8 cellular contexts compared by ENCODE assay signal in genomic region chr12:122871851-122872785, GRCh38. TPM values are rescaled to one million over a fixed set of nuclear protein-coding genes. Genes with fewer than 3 reads are reported as not detected.
A peak's percentile ranks its signal among the peaks of the same experiment; 100 is the strongest.
DNase-seq lines count a peak whose midpoint lies in the region; ATAC-seq and TF ChIP-seq lines count a peak whose summit lies in the region.

No MANE protein-coding gene starts in this region.

- H3K36me3 ChIP-seq in fibroblast of lung (ENCODE audit: control insufficient read depth, insufficient read depth, low read length) (peaks cover 16% of the 10 kb centered on the region), thoracic aorta (peaks cover 16% of the 10 kb centered on the region)
- peaks cover 14 to 35% (median 21%) of the 10 kb centered on the region in 3 experiments for H3K36me3 ChIP-seq in naive thymus-derived CD4-positive, alpha-beta T cell (ENCODE audit: control insufficient read depth in 2 of 3, insufficient read depth in 3 of 3, low read length in 3 of 3)

- H3K36me3 Mint-ChIP-seq in naive thymus-derived CD4-positive, alpha-beta T cell: peaks cover 3 to 34% (median 14%) of the 10 kb centered on the region in 5 donors

- H3K9ac ChIP-seq in fibroblast of lung (ENCODE audit: insufficient read depth, low read length): peak overlapping the region; percentile 55

- peak; percentile 75 for DNase-seq in activated naive CD4-positive, alpha-beta T cell treated with Interleukin-2 at 50 U/mL for 16 hours
- no peak for DNase-seq in activated naive CD4-positive, alpha-beta T cell (lab: John Stamatoyannopoulos, UW)
- peak; percentile 78 for DNase-seq in NCI-H2227 (lab: John Stamatoyannopoulos, UW; ENCODE audit: unreplicated experiment)
- DNase-seq in activated T-cell treated with anti-CD3 and anti-CD28 coated beads for 24 hours (ENCODE audit: low read depth): peak; percentile 48
- DNase-seq in fibroblast of lung (ENCODE audit: low read depth in 2 of 2): peak; percentile 76 to 86
- DNase-seq in naive thymus-derived CD4-positive, alpha-beta T cell: peak in 5 of 9 donors; percentile 40 to 71 (median 43)
- DNase-seq in thoracic aorta (ENCODE audit: low spot score): no peak

- peak overlapping the region; percentile 4 for H2AFZ ChIP-seq in fibroblast of lung (ENCODE audit: low read length)

- H3K9me3 ChIP-seq in fibroblast of lung (ENCODE audit: control insufficient read depth, insufficient read depth, low read depth, low read length) (no peaks in the 10 kb centered on the region), thoracic aorta (no peaks in the 10 kb centered on the region)
- H3K9me3 ChIP-seq in naive thymus-derived CD4-positive, alpha-beta T cell (ENCODE audit: control insufficient read depth in 2 of 3, low read length in 3 of 3): no peaks in the 10 kb centered on the region

- ATAC-seq in naive thymus-derived CD4-positive, alpha-beta T cell: peak; percentile 61
- ATAC-seq in thoracic aorta (ENCODE audit: insufficient number of reproducible peaks, low FRiP score, low read depth) (peak; percentile 65), HG03571 (IDR thresholded peaks at IDR 0.05; ENCODE audit: unreplicated experiment) (no peak)

- no peaks in the 10 kb centered on the region for H4K20me1 ChIP-seq in fibroblast of lung (ENCODE audit: control insufficient read depth, extremely low read depth, insufficient read depth, low read length)

- peaks cover 55% of the 10 kb centered on the region for H3K79me2 ChIP-seq in fibroblast of lung (ENCODE audit: control insufficient read depth, insufficient read depth, low read length)

- H3K27ac Mint-ChIP-seq in naive thymus-derived CD4-positive, alpha-beta T cell: peak overlapping the region; percentile 78 to 97 (median 87)

- peak overlapping the region; percentile 94 for H3K4me2 ChIP-seq in fibroblast of lung (ENCODE audit: extremely low read depth, insufficient read depth, low read length)

- H3K27me3 ChIP-seq in fibroblast of lung (ENCODE audit: control insufficient read depth, insufficient read depth, low read length) (no peaks in the 10 kb centered on the region), thoracic aorta (replicated peaks; ENCODE audit: insufficient read depth) (no peaks in the 10 kb centered on the region)
- H3K27me3 ChIP-seq in naive thymus-derived CD4-positive, alpha-beta T cell (ENCODE audit: control insufficient read depth in 2 of 2, insufficient read depth in 2 of 2, low read length in 2 of 2): no peaks in the 10 kb centered on the region

- peaks cover 16% of the 10 kb centered on the region for H3K4me1 ChIP-seq in fibroblast of lung (ENCODE audit: control insufficient read depth, extremely low read depth, insufficient read depth, low read length)
- peaks cover 31 to 51% of the 10 kb centered on the region in 2 donors for H3K4me1 ChIP-seq in naive thymus-derived CD4-positive, alpha-beta T cell (ENCODE audit: control insufficient read depth in 2 of 2, insufficient read depth in 2 of 2, low read length in 2 of 2)
- H3K4me1 ChIP-seq in thoracic aorta (ENCODE audit: control insufficient read depth in 1 of 2, low read depth in 2 of 2): peaks cover 25 to 32% of the 10 kb centered on the region in 2 donors

- H3K4me3 ChIP-seq in fibroblast of lung (replicated peaks in 1 of 4; ENCODE audit: control extremely low read depth in 1 of 4, insufficient read depth in 1 of 4, low read depth in 3 of 4, low read length in 4 of 4) (peak overlapping the region; percentile 30 to 50 (median 41)), thoracic aorta (peak overlapping the region; percentile 57)
- H3K4me3 ChIP-seq in naive thymus-derived CD4-positive, alpha-beta T cell (ENCODE audit: low read length): peak overlapping the region; percentile 50

- TF ChIP-seq CTCF in fibroblast of lung (conservative IDR thresholded peaks at IDR 0.05 in 1 of 2, IDR thresholded peaks at IDR 0.05 in 1 of 2; ENCODE audit: low read depth in 1 of 2, low read length in 2 of 2) (no peak), thoracic aorta (IDR thresholded peaks at IDR 0.05) (no peak)

- peak overlapping the region; percentile 86 for H3K27ac ChIP-seq in fibroblast of lung (ENCODE audit: insufficient read depth, low read length)
- H3K27ac ChIP-seq in naive thymus-derived CD4-positive, alpha-beta T cell (ENCODE audit: low read depth, low read length): peak overlapping the region; percentile 64
- peak overlapping the region; percentile 65 to 71 for H3K27ac ChIP-seq in thoracic aorta

- H3K9me3 Mint-ChIP-seq in naive thymus-derived CD4-positive, alpha-beta T cell: no peaks in the 10 kb centered on the region

- CTCF ChIA-PET in naive thymus-derived CD4-positive, alpha-beta T cell (lab: Charles Lee): interaction anchor here (0.6 to 3.7 kb wide), 8 partner anchors 8 to 734 kb away, joined by 3 to 21 read pairs (median 4); no protein-coding TSS in a partner anchor

- H3K4me1 Mint-ChIP-seq in naive thymus-derived CD4-positive, alpha-beta T cell: peaks cover 47 to 82% (median 68%) of the 10 kb centered on the region in 7 donors

- H3K27me3 Mint-ChIP-seq in naive thymus-derived CD4-positive, alpha-beta T cell: peaks cover 0 to 9% (median 0%) of the 10 kb centered on the region in 5 donors

- peak overlapping the region; percentile 82 to 96 (median 89) for H3K4me3 Mint-ChIP-seq in naive thymus-derived CD4-positive, alpha-beta T cell

- POLR2A ChIA-PET in naive thymus-derived CD4-positive, alpha-beta T cell (lab: Charles Lee): interaction anchor here (0.5 to 3.2 kb wide), 12 partner anchors 8 to 361 kb away, joined by 3 to 32 read pairs (median 5); partner anchors contain the start of genes MPHOSPH9, MTRFR and VPS37B

- intact Hi-C loops in naive thymus-derived CD4-positive, alpha-beta T cell (cut with micrococcal nuclease): loop anchor here (2.0 to 5.0 kb wide), 2 partner anchors 15 to 35 kb away; partner anchors contain the start of gene HIP1R (in 1 of the 2)

RNA-seq across cellular contexts. Expression of gene VPS37B, which starts 23.8 kb away (rescaled TPM):
- total RNA-seq in fibroblast of lung: 7.7 and 10.7 TPM in 2 replicates
- polyA plus RNA-seq in fibroblast of lung: 25.6 and 34.4 TPM in 2 replicates
- polyA plus RNA-seq in fibroblast of lung (2012): 18.7 and 22.9 TPM in 2 replicates
- polyA minus RNA-seq in fibroblast of lung (ENCODE audit: low replicate concordance): 12.8 and 15.1 TPM in 2 replicates
- 100 to 1,000 TPM in 1 of 5 experiments, 10 to 100 TPM in 4; 25.3 to 101 (median 30.1) TPM for total RNA-seq in naive thymus-derived CD4-positive, alpha-beta T cell
- 10 to 100 TPM; 16.5 to 16.9 TPM for polyA plus RNA-seq in naive thymus-derived CD4-positive, alpha-beta T cell
- total RNA-seq in thoracic aorta: 10 to 100 TPM; 30.9 to 50.1 TPM

RNA-seq across cellular contexts. Expression of gene HIP1R, which starts 36.9 kb away (rescaled TPM):
- total RNA-seq in fibroblast of lung: 10.0 and 21.3 TPM in 2 replicates
- polyA plus RNA-seq in fibroblast of lung: 3.4 and 5.5 TPM in 2 replicates
- 4.4 and 7.7 TPM in 2 replicates for polyA plus RNA-seq in fibroblast of lung (2012)
- 50.0 and 59.5 TPM in 2 replicates for polyA minus RNA-seq in fibroblast of lung (ENCODE audit: low replicate concordance)
- 100 to 1,000 TPM in 3 of 5 experiments, 10 to 100 TPM in 2; 25.8 to 162 (median 111) TPM for total RNA-seq in naive thymus-derived CD4-positive, alpha-beta T cell
- polyA plus RNA-seq in naive thymus-derived CD4-positive, alpha-beta T cell: 10 to 100 TPM in 1 of 2 donors, 1 to 10 TPM in 1; 7.0 to 25.3 TPM
- total RNA-seq in thoracic aorta: 100 to 1,000 TPM; 109 to 131 TPM

Comparison
In these comparisons a context has a peak if more than half of its experiments do, and no peak if none do; other contexts are left out.
1. DNase-seq: peak in activated naive CD4-positive, alpha-beta T cell treated with Interleukin-2 at 50 U/mL for 16 hours (single experiment), NCI-H2227 (single experiment), activated T-cell treated with anti-CD3 and anti-CD28 coated beads for 24 hours (single experiment), fibroblast of lung (2 of 2) and naive thymus-derived CD4-positive, alpha-beta T cell (5 of 9); none in activated naive CD4-positive, alpha-beta T cell (0 of 4) and thoracic aorta (single experiment).
2. Peak in every context shown above with its lines, with median percentiles within 50 percentile points of each other: H3K27ac ChIP-seq and H3K4me3 ChIP-seq.